Comparison of ENCODE assay signal across 8 cellular contexts in the genomic region with DNA sequence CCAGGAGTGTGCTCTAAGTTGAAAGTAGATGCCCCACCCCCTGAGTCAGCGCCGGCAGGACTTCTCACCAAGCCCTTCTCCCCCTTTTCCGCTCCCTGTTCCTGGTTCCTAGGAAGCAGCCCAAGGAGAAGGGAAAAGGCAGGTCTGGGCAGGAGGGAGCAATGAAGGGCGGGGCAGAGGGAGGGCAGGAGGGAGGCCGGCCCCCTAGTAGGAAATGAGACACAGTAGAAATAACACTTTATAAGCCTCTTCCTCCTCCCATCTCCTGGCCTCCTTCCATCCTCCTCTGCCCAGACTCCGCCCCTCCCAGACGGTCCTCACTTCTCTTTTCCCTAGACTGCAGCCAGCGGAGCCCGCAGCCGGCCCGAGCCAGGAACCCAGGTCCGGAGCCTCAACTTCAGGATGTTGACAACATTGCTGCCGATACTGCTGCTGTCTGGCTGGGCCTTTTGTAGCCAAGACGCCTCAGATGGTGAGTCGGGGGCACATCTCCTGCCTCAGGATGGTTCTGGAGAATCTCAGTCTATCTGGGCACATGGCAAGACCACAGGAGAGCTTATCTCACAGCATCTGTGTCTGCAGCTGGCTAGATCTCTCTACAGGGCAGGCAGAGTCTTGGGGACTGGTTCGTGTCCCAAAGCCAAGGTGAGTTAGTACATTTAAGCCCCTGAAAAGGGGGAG. TPM values are rescaled to one million over a fixed set of nuclear protein-coding genes. Genes with fewer than 3 reads are reported as not detected.
DNase-seq lines count a peak whose midpoint lies in the region; ATAC-seq, FAIRE-seq and TF ChIP-seq lines count a peak whose summit lies in the region.

A gene (plus strand): TSS at position 320 of the 681 bp plus-strand sequence. CDS start 83 bp downstream, at position 403.

- H3K9me3 Mint-ChIP-seq in CD4-positive, alpha-beta memory T cell, result no peaks in the 10 kb centered on the region

- peaks cover 9% of the 10 kb centered on the region for H3K4me1 ChIP-seq in CD4-positive, alpha-beta memory T cell (ENCODE audit: insufficient read depth, low read length)

- no peak for ATAC-seq in GM19467 (IDR thresholded peaks at IDR 0.05; ENCODE audit: unreplicated experiment)

- H3K27me3 ChIP-seq in CD4-positive, alpha-beta memory T cell (ENCODE audit: insufficient read depth, low read length), result no peaks in the 10 kb centered on the region

- H3K9me3 ChIP-seq in CD4-positive, alpha-beta memory T cell (ENCODE audit: control insufficient read depth in 1 of 2, low read length in 2 of 2), result no peaks in the 10 kb centered on the region

- POLR2A ChIA-PET in CD4-positive, alpha-beta memory T cell (lab: Charles Lee; ENCODE audit: partially characterized antibody), result interaction anchor here (0.7 kb wide), 1 partner anchor 25 kb away, joined by 3 read pairs; a partner anchor contains a TSS

- H3K27ac Mint-ChIP-seq in CD4-positive, alpha-beta memory T cell, result peak within 1 kb of the TSS in 6 of 7 donors; percentile 76 to 90 (median 84)

- peaks cover 0 to 8% of the 10 kb centered on the region in 2 donors for H3K36me3 Mint-ChIP-seq in CD4-positive, alpha-beta memory T cell

- peak; percentile 82 for FAIRE-seq in HTR-8/SVneo (lab: Jason Lieb, UNC)

- H3K4me1 Mint-ChIP-seq in CD4-positive, alpha-beta memory T cell, result peaks cover 9 to 16% (median 11%) of the 10 kb centered on the region in 4 donors

- intact Hi-C loops in CD4-positive, alpha-beta memory T cell (cut with micrococcal nuclease), result no loop called here

- H3K4me3 ChIP-seq in CD4-positive, alpha-beta memory T cell (ENCODE audit: low read length in 2 of 2), result no peak within 1 kb of the TSS
- H3K4me3 ChIP-seq in choroid plexus epithelial cell (ENCODE audit: low read depth, low read length) (peak within 1 kb of the TSS; percentile 56), skin epidermis (peak within 1 kb of the TSS; percentile 8 to 36 (median 15))

- in situ Hi-C loops in SK-MEL-5 (cut with HindIII; ENCODE audit: low pct_unique_long_range_greater_than_20kb, low sequenced_read_pairs), result no loop called here

- DNase-seq in CD4-positive, alpha-beta memory T cell, result no peak
- peak; percentile 93 for DNase-seq in HTR-8/SVneo (ENCODE audit: insufficient read length, low spot score)
- DNase-seq in SK-MEL-5 (ENCODE audit: low read depth, low spot score), result peak; percentile 74
- peak; percentile 83 for DNase-seq in choroid plexus epithelial cell (ENCODE audit: low read depth)
- peak; percentile 86 for DNase-seq in iris pigment epithelial cell (ENCODE audit: low read depth)
- no peak for DNase-seq in NCI-H2081 treated with DMSO at 0.1 percent for 48 hours (lab: John Stamatoyannopoulos, UW)

- CTCF ChIA-PET in CD4-positive, alpha-beta memory T cell (lab: Charles Lee; ENCODE audit: partially characterized antibody), result no interaction called here

- no peak for TF ChIP-seq CTCF in choroid plexus epithelial cell (conservative IDR thresholded peaks at IDR 0.05; ENCODE audit: low read depth, low read length)

- no peaks in the 10 kb centered on the region for H3K27me3 Mint-ChIP-seq in CD4-positive, alpha-beta memory T cell

- no peaks in the 10 kb centered on the region for H3K36me3 ChIP-seq in CD4-positive, alpha-beta memory T cell (ENCODE audit: insufficient read depth, low read length)

- H3K4me3 Mint-ChIP-seq in CD4-positive, alpha-beta memory T cell, result peak within 1 kb of the TSS; percentile 49 to 87 (median 83)

- H3K27ac ChIP-seq in CD4-positive, alpha-beta memory T cell (ENCODE audit: low read depth, low read length), result no peak within 1 kb of the TSS
- H3K27ac ChIP-seq in skin epidermis, result peak within 1 kb of the TSS in 18 of 21 experiments; percentile 1 to 83 (median 65)

RNA-seq across cellular contexts. Expression of the gene that starts here (rescaled TPM):
- under 1 TPM; 0.42 to 0.61 TPM for total RNA-seq in CD4-positive, alpha-beta memory T cell
- polyA plus RNA-seq in CD4-positive, alpha-beta memory T cell, result 1 to 10 TPM; 1.9 to 3.6 TPM
- 41.0 and 45.2 TPM in 2 replicates for total RNA-seq in SK-MEL-5 (2014; rRNA removed; shearing (Covaris generic))
- polyA plus RNA-seq in SK-MEL-5 (2015; cell fraction: cytosol; rRNA removed), result 55.9 and 57.7 TPM in 2 replicates
- polyA plus RNA-seq in SK-MEL-5 (2015; cell fraction: nucleus; rRNA removed), result 5.5 and 9.2 TPM in 2 replicates

Comparison
In these comparisons a context has a peak if more than half of its experiments do, and no peak if none do; other contexts are left out.
1. RNA of the gene that starts here (total RNA-seq): 41.0 to 45.2 TPM in SK-MEL-5; 0.42 to 0.61 TPM in CD4-positive, alpha-beta memory T cell; every median in the first group is over 10 times any median in the second.
2. DNase-seq: peak in HTR-8/SVneo (single experiment), SK-MEL-5 (single experiment), choroid plexus epithelial cell (single experiment) and iris pigment epithelial cell (single experiment); none in CD4-positive, alpha-beta memory T cell (0 of 5) and NCI-H2081 treated with DMSO at 0.1 percent for 48 hours (single experiment).
3. H3K4me3 ChIP-seq: peak in choroid plexus epithelial cell (single experiment) and skin epidermis (7 of 7); none in CD4-positive, alpha-beta memory T cell (0 of 2).